In the genomic region with DNA sequence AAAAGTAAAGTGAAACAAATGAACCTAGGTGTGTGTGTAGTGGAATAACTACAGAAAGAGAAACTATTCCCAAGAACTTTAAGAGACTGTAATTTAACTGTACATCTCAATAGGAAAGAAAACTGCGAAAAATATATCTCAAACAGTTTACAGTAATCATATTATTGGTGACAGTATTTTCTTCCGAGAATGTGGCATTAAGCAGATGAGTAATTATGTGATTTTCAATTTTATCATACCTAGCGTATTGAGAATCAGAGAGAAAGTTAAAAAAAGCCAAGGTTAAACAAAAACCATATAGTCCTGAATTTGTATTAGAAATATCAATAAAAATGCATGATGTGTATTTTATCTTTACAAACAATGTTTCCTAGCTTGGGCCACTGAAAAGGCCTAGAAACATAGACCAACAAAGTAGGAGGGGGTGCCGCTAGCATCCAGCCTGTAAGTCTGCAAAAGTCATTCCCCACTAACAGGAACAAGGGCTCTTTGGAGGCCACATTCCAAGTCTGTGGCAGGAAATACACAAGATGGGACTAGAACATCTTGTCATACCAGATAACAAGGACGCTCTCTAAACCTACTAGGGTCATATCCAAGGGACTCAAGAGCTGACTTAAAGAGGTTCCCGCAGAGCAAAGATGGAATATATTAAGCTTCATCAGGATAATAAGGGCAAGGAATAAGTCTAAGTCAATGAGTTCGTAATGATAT, we compare ENCODE assay signal across 12 cellular contexts.
"Had no signal": no experiment of that assay in that cellular context is flagged by ENCODE, and none has a peak within 500 bp of the region (broad histone marks: within the 10 kb centered on the region; RNA-seq: fewer than 3 reads in every experiment).

No MANE protein-coding gene starts in this region.

- H3K36me3 ChIP-seq: tibial artery, vagina had no signal

- H3K27me3 ChIP-seq: hepatocyte, tibial artery, vagina had no signal

- H3K27me3 Mint-ChIP-seq: brain had no signal

- H3K4me3 ChIP-seq: hepatocyte, SK-N-MC, tibial artery, vagina had no signal

- H3K79me2 ChIP-seq: hepatocyte had no signal

- H3K4me2 ChIP-seq: hepatocyte had no signal

- H3K27ac ChIP-seq: SK-N-MC, tibial artery, vagina had no signal

- H3K4me1 ChIP-seq: tibial artery, vagina had no signal

- H3K36me3 Mint-ChIP-seq: brain had no signal

- H3K4me1 Mint-ChIP-seq: brain had no signal

- DNase-seq: activated CD4-positive, alpha-beta T cell treated with anti-CD3 and anti-CD28 coated beads, Interleukin-2, amount 50 U/mL, for 4 hours; amygdala; dermis blood vessel endothelial cell; erythroblast; retina; stimulated activated CD4-positive, alpha-beta T cell treated with anti-CD3 and anti-CD28 coated beads, Interleukin-15, amount 100 ng/mL, for 24 hours; stimulated activated CD4-positive, alpha-beta T cell treated with anti-CD3 and anti-CD28 coated beads, Interleukin-4, amount 100 ng/mL, for 24 hours; tibial artery had no signal

- H3K4me3 Mint-ChIP-seq: brain had no signal

- H3K27ac Mint-ChIP-seq: brain had no signal

- H2AFZ ChIP-seq: hepatocyte had no signal

- H3K9me3 ChIP-seq: tibial artery, vagina had no signal

- H3K9me3 Mint-ChIP-seq: brain had no signal
